In genomic region chr19:16829822-16830289, GRCh38 we compare ENCODE assay signal across 8 cellular contexts. TPM values are rescaled to one million over a fixed set of nuclear protein-coding genes. Genes with fewer than 3 reads are reported as not detected.
A peak's percentile ranks its signal among the peaks of the same experiment; 100 is the strongest.
DNase-seq lines count a peak whose midpoint lies in the region; ATAC-seq and TF ChIP-seq lines count a peak whose summit lies in the region.

No MANE protein-coding gene starts in this region.

- no peaks in the 10 kb centered on the region for H3K9me3 Mint-ChIP-seq in stimulated activated naive CD8-positive, alpha-beta T cell treated with anti-CD3 and anti-CD28 coated beads, Interleukin-15, Interleukin-2, amounts not matched to agents 100 ng/mL and 50 ng/mL, for 24 hours
- H3K9me3 Mint-ChIP-seq in mesothelial cell of epicardium, result no peaks in the 10 kb centered on the region

- H3K27ac Mint-ChIP-seq in stimulated activated naive CD8-positive, alpha-beta T cell treated with anti-CD3 and anti-CD28 coated beads, Interleukin-15, Interleukin-2, amounts not matched to agents 100 ng/mL and 50 ng/mL, for 24 hours, result peak overlapping the region; percentile 81
- H3K27ac Mint-ChIP-seq in mesothelial cell of epicardium, result peak overlapping the region; percentile 74

- H3K4me3 Mint-ChIP-seq in stimulated activated naive CD8-positive, alpha-beta T cell treated with anti-CD3 and anti-CD28 coated beads, Interleukin-15, Interleukin-2, amounts not matched to agents 100 ng/mL and 50 ng/mL, for 24 hours, result peak overlapping the region; percentile 85
- H3K4me3 Mint-ChIP-seq in mesothelial cell of epicardium, result peak overlapping the region; percentile 88

- peaks cover 43% of the 10 kb centered on the region for H3K4me1 Mint-ChIP-seq in stimulated activated naive CD8-positive, alpha-beta T cell treated with anti-CD3 and anti-CD28 coated beads, Interleukin-15, Interleukin-2, amounts not matched to agents 100 ng/mL and 50 ng/mL, for 24 hours (ENCODE audit: low read depth)
- H3K4me1 Mint-ChIP-seq in mesothelial cell of epicardium, result peaks cover 29% of the 10 kb centered on the region

- ATAC-seq in stimulated activated naive CD8-positive, alpha-beta T cell treated with anti-CD3 and anti-CD28 coated beads, Interleukin-15, Interleukin-2, amounts not matched to agents 100 U/mL and 50 U/mL, for 24 hours, result no peak

- DNase-seq in stimulated activated naive CD8-positive, alpha-beta T cell treated with anti-CD3 and anti-CD28 coated beads, Interleukin-15, Interleukin-2, amounts not matched to agents 100 U/mL and 50 U/mL, for 24 hours, result no peak
- DNase-seq in cardiac fibroblast (ENCODE audit: low read depth in 2 of 2), result no peak
- no peak for DNase-seq in mesothelial cell of epicardium (ENCODE audit: low spot score in 2 of 2, unreplicated experiment in 2 of 2)
- DNase-seq in activated effector memory CD4-positive, alpha-beta T cell treated with Interleukin-2 at 50 U/mL for 16 hours, result no peak
- no peak for DNase-seq in NCI-H69 (lab: John Stamatoyannopoulos, UW)
- DNase-seq in stimulated activated CD4-positive, alpha-beta T cell treated with anti-CD3 and anti-CD28 coated beads, Interleukin-2, amount 100 ng/mL, for 24 hours, result no peak
- no peak for DNase-seq in NCI-H82 treated with DMSO at 0.1 percent for 48 hours (lab: John Stamatoyannopoulos, UW; ENCODE audit: unreplicated experiment)

- peaks cover 18% of the 10 kb centered on the region for H3K36me3 Mint-ChIP-seq in stimulated activated naive CD8-positive, alpha-beta T cell treated with anti-CD3 and anti-CD28 coated beads, Interleukin-15, Interleukin-2, amounts not matched to agents 100 ng/mL and 50 ng/mL, for 24 hours (ENCODE audit: low read depth)
- H3K36me3 Mint-ChIP-seq in mesothelial cell of epicardium, result peaks cover 24% of the 10 kb centered on the region

- peak overlapping the region; percentile 92 to 100 for H3K4me3 ChIP-seq in cardiac fibroblast (replicated peaks in 1 of 2; ENCODE audit: low read depth in 2 of 2, low read length in 2 of 2)

- TF ChIP-seq CTCF in cardiac fibroblast (IDR thresholded peaks at IDR 0.05; ENCODE audit: low read depth, low read length), result no peak
- no peak for TF ChIP-seq CTCF in mesothelial cell of epicardium (IDR thresholded peaks at IDR 0.05; ENCODE audit: unreplicated experiment)

- H3K27me3 Mint-ChIP-seq in stimulated activated naive CD8-positive, alpha-beta T cell treated with anti-CD3 and anti-CD28 coated beads, Interleukin-15, Interleukin-2, amounts not matched to agents 100 ng/mL and 50 ng/mL, for 24 hours, result peaks cover 12% of the 10 kb centered on the region
- no peaks in the 10 kb centered on the region for H3K27me3 Mint-ChIP-seq in mesothelial cell of epicardium (ENCODE audit: low read depth)

RNA-seq across cellular contexts. Expression of gene SIN3B, which starts 0.7 kb away (rescaled TPM):
- total RNA-seq in mesothelial cell of epicardium, result 112 to 117 TPM (median 116 TPM) in 3 replicates

RNA-seq across cellular contexts. Expression of gene F2RL3, which starts 58.9 kb away (rescaled TPM):
- total RNA-seq in mesothelial cell of epicardium, result not detected in 3 replicates
